ENCODE assay signal across 14 cellular contexts in genomic region chr11:127620660-127621059, GRCh38.
DNase-seq lines count a peak whose midpoint lies in the region; TF ChIP-seq lines count a peak whose summit lies in the region.
"Had no signal": no experiment of that assay in that cellular context is flagged by ENCODE, and none has a peak within 500 bp of the region (broad histone marks: within the 10 kb centered on the region; RNA-seq: fewer than 3 reads in every experiment).

No MANE protein-coding gene starts in this region.

- no peak overlapping the region for H3K9ac ChIP-seq in SK-N-MC (ENCODE audit: insufficient read length)
- no peak overlapping the region for H3K9ac ChIP-seq in SK-N-SH

- 65% methylated on average over 4 of the region's 4 CpGs for WGBS in SK-N-SH (ENCODE audit: low lambda C conversion rate)

- no peaks in the 10 kb centered on the region for H3K79me2 ChIP-seq in SK-N-SH (ENCODE audit: insufficient read depth)

- H3K4me3 ChIP-seq in SK-N-MC = no peak overlapping the region
- H3K4me3 ChIP-seq in SK-N-SH (ENCODE audit: low read depth in 2 of 2, low read length in 1 of 2) = no peak overlapping the region

- TF ChIP-seq CTCF in SK-N-SH (IDR thresholded peaks at IDR 0.05) = no peak

- no peak for TF ChIP-seq EP300 in SK-N-SH (IDR thresholded peaks at IDR 0.05; ENCODE audit: borderline replicate concordance in 1 of 2, low read depth in 1 of 2, low read length in 1 of 2)

- peaks cover 0 to 12% of the 10 kb centered on the region in 2 experiments; a peak in 2 of 4 replicates for H3K4me1 ChIP-seq in SK-N-SH (ENCODE audit: control insufficient read depth in 1 of 2, insufficient read depth in 2 of 2, low read depth in 1 of 2, low read length in 1 of 2)

- no peak overlapping the region for H2AFZ ChIP-seq in SK-N-SH (ENCODE audit: low read depth)

- POLR2A ChIA-PET in SK-N-SH (lab: Yijun Ruan, JAX) = no interaction called here

- no peaks in the 10 kb centered on the region for H3K9me3 ChIP-seq in SK-N-MC (ENCODE audit: low read depth, low read length)
- no peaks in the 10 kb centered on the region for H3K9me3 ChIP-seq in SK-N-SH

- H3K9me2 ChIP-seq in SK-N-SH = no peaks in the 10 kb centered on the region

- no peaks in the 10 kb centered on the region for H3K27me3 ChIP-seq in SK-N-SH (ENCODE audit: insufficient read depth)

- H4K20me1 ChIP-seq in SK-N-SH (ENCODE audit: insufficient read depth) = no peaks in the 10 kb centered on the region

- no peak for TF ChIP-seq RAD21 in SK-N-SH (IDR thresholded peaks at IDR 0.05; ENCODE audit: low read length)

- H3F3A ChIP-seq in SK-N-SH (replicated peaks; ENCODE audit: insufficient read depth) = no peaks in the 10 kb centered on the region

- H3K4me2 ChIP-seq in SK-N-SH = no peak overlapping the region

- H3K36me3 ChIP-seq in SK-N-MC (ENCODE audit: insufficient read depth, low read length) = no peaks in the 10 kb centered on the region
- no peaks in the 10 kb centered on the region for H3K36me3 ChIP-seq in SK-N-SH (replicated peaks in 1 of 2; ENCODE audit: control insufficient read depth in 1 of 2, insufficient read depth in 2 of 2, low read length in 1 of 2)

- CTCF ChIA-PET in SK-N-SH (lab: Yijun Ruan, JAX) = no interaction called here

- DNase-seq in NOMO-1 treated with DMSO at 0.1 percent for 48 hours (lab: John Stamatoyannopoulos, UW; ENCODE audit: unreplicated experiment) = peak; percentile 13
- no peak for DNase-seq in NOMO-1 treated with dmso at 0.1 percent for 144 hours (lab: John Stamatoyannopoulos, UW; ENCODE audit: unreplicated experiment)
- DNase-seq in M059J (ENCODE audit: low read depth) = peak; percentile 78
- DNase-seq in SK-N-MC (ENCODE audit: low read depth, low spot score) = no peak
- peak; percentile 17 for DNase-seq in iris pigment epithelial cell (ENCODE audit: low read depth)
- DNase-seq in activated effector memory CD4-positive, alpha-beta T cell treated with anti-CD3 and anti-CD28 coated beads, Interleukin-2, amount 50 U/mL, for 16 hours = no peak
- DNase-seq in SK-N-SH = no peak
- DNase-seq in dedifferentiated amniotic fluid mesenchymal stem cell (ENCODE audit: extremely low spot score) = no peak
- DNase-seq: COR-L47, GDM1, NCI-H1417, NCI-H2029, NCI-H524, T-helper 1 cell had no signal

- peak overlapping the region; percentile 76; the same call in 1 of the 2 replicates for H3K27ac ChIP-seq in SK-N-MC
- no peak overlapping the region for H3K27ac ChIP-seq in SK-N-SH (ENCODE audit: low read depth in 2 of 2, low read length in 1 of 2)

TF ChIP-seq in SK-N-SH, 30 proteins besides CTCF, POLR2A, EP300 and RAD21:
- TF ChIP-seq RFX5 (IDR thresholded peaks at IDR 0.05; ENCODE audit: low read length) = no peak
- TF ChIP-seq TEAD4 (IDR thresholded peaks at IDR 0.05; ENCODE audit: borderline replicate concordance, insufficient read depth) = no peak
- TF ChIP-seq JUND (IDR thresholded peaks at IDR 0.05) = no peak
- TF ChIP-seq FOXM1 (IDR thresholded peaks at IDR 0.05; ENCODE audit: low read depth) = no peak
- no peak for TF ChIP-seq GATA2 (CRISPR knock-in tag; IDR thresholded peaks at IDR 0.05)
- no peak for TF ChIP-seq YY1 (IDR thresholded peaks at IDR 0.05; ENCODE audit: low read depth)

Comparison
In these comparisons a context has a peak if more than half of its experiments do, and no peak if none do; other contexts are left out.
1. DNase-seq: peak in NOMO-1 treated with DMSO at 0.1 percent for 48 hours (single experiment), M059J (single experiment) and iris pigment epithelial cell (single experiment); none in NOMO-1 treated with dmso at 0.1 percent for 144 hours (single experiment), SK-N-MC (single experiment), activated effector memory CD4-positive, alpha-beta T cell treated with anti-CD3 and anti-CD28 coated beads, Interleukin-2, amount 50 U/mL, for 16 hours (single experiment), SK-N-SH (single experiment) and dedifferentiated amniotic fluid mesenchymal stem cell (single experiment).